9 cellular contexts compared by ENCODE assay signal in genomic region chr1:156337052-156337887, GRCh38. TPM values are rescaled to one million over a fixed set of nuclear protein-coding genes. Genes with fewer than 3 reads are reported as not detected.
DNase-seq lines count a peak whose midpoint lies in the region; ATAC-seq and TF ChIP-seq lines count a peak whose summit lies in the region.
"Had no signal": no experiment of that assay in that cellular context is flagged by ENCODE, and none has a peak within 500 bp of the region (broad histone marks: within the 10 kb centered on the region; RNA-seq: fewer than 3 reads in every experiment).

No MANE protein-coding gene starts in this region.

- intact Hi-C loops in Right ventricle myocardium superior (cut with DNase I) (no loop called here), left cardiac atrium (cut with DNase I) (no loop called here)

- H3K27me3 ChIP-seq in kidney epithelial cell (ENCODE audit: control insufficient read depth, insufficient read depth, low read length): no peaks in the 10 kb centered on the region

- H3K4me3 Mint-ChIP-seq in activated naive CD8-positive, alpha-beta T cell treated with anti-CD3 and anti-CD28 coated beads, Interleukin-2, amount 10 ng/mL, durations not matched to agents 7 days and 5 days: peak overlapping the region; percentile 98

- no peaks in the 10 kb centered on the region for H3K9me3 Mint-ChIP-seq in activated naive CD8-positive, alpha-beta T cell treated with anti-CD3 and anti-CD28 coated beads, Interleukin-2, amount 10 ng/mL, durations not matched to agents 7 days and 5 days

- TF ChIP-seq CTCF in kidney epithelial cell (IDR thresholded peaks at IDR 0.05; ENCODE audit: insufficient read depth, low read length, poor library complexity, severe bottlenecking): no peak

- ATAC-seq in Right ventricle myocardium superior (ENCODE audit: poor library complexity) (peak; percentile 0), left cardiac atrium (no peak), HG02571 (IDR thresholded peaks at IDR 0.05; ENCODE audit: unreplicated experiment) (no peak)
- no peak for ATAC-seq in activated naive CD8-positive, alpha-beta T cell treated with anti-CD3 and anti-CD28 coated beads, Interleukin-2, amount 10 ng/mL, durations not matched to agents 7 days and 5 days (ENCODE audit: low read depth)

- peaks cover 15% of the 10 kb centered on the region for H3K36me3 Mint-ChIP-seq in activated naive CD8-positive, alpha-beta T cell treated with anti-CD3 and anti-CD28 coated beads, Interleukin-2, amount 10 ng/mL, durations not matched to agents 7 days and 5 days

- peak overlapping the region; percentile 93 for H3K27ac ChIP-seq in substantia nigra (ENCODE audit: low read depth, low read length, poor library complexity, severe bottlenecking)

- DNase-seq in Right ventricle myocardium superior (no peak), left cardiac atrium (no peak), kidney epithelial cell (ENCODE audit: low read depth) (no peak), substantia nigra (lab: John Stamatoyannopoulos, UW) (no peak), NCI-H1092 (lab: John Stamatoyannopoulos, UW) (no peak)
- DNase-seq in activated naive CD8-positive, alpha-beta T cell treated with anti-CD3 and anti-CD28 coated beads, Interleukin-2, amount 10 ng/mL, durations not matched to agents 7 days and 5 days: no peak
- DNase-seq in effector CD8-positive, alpha-beta T cell (lab: John Stamatoyannopoulos, UW): no peak

- POLR2A ChIA-PET in activated naive CD8-positive, alpha-beta T cell treated with anti-CD3 and anti-CD28 coated beads, Interleukin-2, amount 10 ng/mL, durations not matched to agents 7 days and 5 days (lab: Charles Lee): interaction anchor here (0.6 to 1.6 kb wide), 3 partner anchors 10 to 74 kb away, joined by 3 to 4 read pairs (median 4); partner anchors contain the start of gene GLMP

- peak overlapping the region; percentile 81 for H3K4me3 ChIP-seq in kidney epithelial cell (ENCODE audit: low read depth, low read length)

- peak overlapping the region; percentile 96 for H3K27ac Mint-ChIP-seq in activated naive CD8-positive, alpha-beta T cell treated with anti-CD3 and anti-CD28 coated beads, Interleukin-2, amount 10 ng/mL, durations not matched to agents 7 days and 5 days

- H3K27me3 Mint-ChIP-seq in activated naive CD8-positive, alpha-beta T cell treated with anti-CD3 and anti-CD28 coated beads, Interleukin-2, amount 10 ng/mL, durations not matched to agents 7 days and 5 days: no peaks in the 10 kb centered on the region

- peaks cover 29% of the 10 kb centered on the region for H3K4me1 Mint-ChIP-seq in activated naive CD8-positive, alpha-beta T cell treated with anti-CD3 and anti-CD28 coated beads, Interleukin-2, amount 10 ng/mL, durations not matched to agents 7 days and 5 days

- no peaks in the 10 kb centered on the region for H3K36me3 ChIP-seq in kidney epithelial cell (ENCODE audit: control insufficient read depth, insufficient read depth, low read length)

RNA-seq across cellular contexts. Expression of gene CCT3, which starts 0.8 kb away (rescaled TPM):
- total RNA-seq in Right ventricle myocardium superior (128 TPM), left cardiac atrium (100 to 1,000 TPM; 125 to 128 TPM), kidney epithelial cell (303 and 382 TPM in 2 replicates)
- 100 to 1,000 TPM; 163 to 165 TPM for total RNA-seq in activated naive CD8-positive, alpha-beta T cell treated with anti-CD3 and anti-CD28 coated beads, Interleukin-2, amount 10 ng/mL, durations not matched to agents 7 days and 5 days

RNA-seq across cellular contexts. Expression of gene TSACC, which starts 1.1 kb away (rescaled TPM):
- total RNA-seq in Right ventricle myocardium superior: not detected
- 1 to 10 TPM in 1 of 2 donors, not detected in 1; 1.0 TPM for total RNA-seq in left cardiac atrium
- total RNA-seq in activated naive CD8-positive, alpha-beta T cell treated with anti-CD3 and anti-CD28 coated beads, Interleukin-2, amount 10 ng/mL, durations not matched to agents 7 days and 5 days: not detected
- 0.25 TPM in 1 of 2 replicates, not detected in the other for total RNA-seq in kidney epithelial cell
- total RNA-seq: glomerular endothelial cell had no signal

RNA-seq across cellular contexts. Expression of gene RHBG, which starts 31.7 kb away (rescaled TPM):
- total RNA-seq in Right ventricle myocardium superior (not detected), left cardiac atrium (not detected), kidney epithelial cell (0.55 TPM in 1 of 2 replicates, not detected in the other)
- not detected for total RNA-seq in activated naive CD8-positive, alpha-beta T cell treated with anti-CD3 and anti-CD28 coated beads, Interleukin-2, amount 10 ng/mL, durations not matched to agents 7 days and 5 days
- total RNA-seq: glomerular endothelial cell had no signal

RNA-seq across cellular contexts. Expression of gene VHLL, which starts 38.2 kb away (rescaled TPM):
- not detected for total RNA-seq in Right ventricle myocardium superior
- total RNA-seq in left cardiac atrium: not detected
- not detected for total RNA-seq in activated naive CD8-positive, alpha-beta T cell treated with anti-CD3 and anti-CD28 coated beads, Interleukin-2, amount 10 ng/mL, durations not matched to agents 7 days and 5 days
- total RNA-seq in kidney epithelial cell: not detected in 2 replicates
- total RNA-seq: glomerular endothelial cell had no signal

RNA-seq across cellular contexts. Expression of gene GLMP, which starts 41.8 kb away (rescaled TPM):
- total RNA-seq in Right ventricle myocardium superior (14.1 TPM), left cardiac atrium (10 to 100 TPM; 22.7 to 32.2 TPM), kidney epithelial cell (91.5 and 104 TPM in 2 replicates)
- 10 to 100 TPM; 27.5 to 27.8 TPM for total RNA-seq in activated naive CD8-positive, alpha-beta T cell treated with anti-CD3 and anti-CD28 coated beads, Interleukin-2, amount 10 ng/mL, durations not matched to agents 7 days and 5 days
